In genomic region chr22:29520851-29521250, GRCh38 we compare ENCODE assay signal across 1 cellular context.
TF ChIP-seq lines count a peak whose summit lies in the region.

No MANE protein-coding gene starts in this region.

TF ChIP-seq in GM23338, 12 proteins besides CTCF, POLR2A, EP300 and RAD21:
- TF ChIP-seq, protein P1, sequence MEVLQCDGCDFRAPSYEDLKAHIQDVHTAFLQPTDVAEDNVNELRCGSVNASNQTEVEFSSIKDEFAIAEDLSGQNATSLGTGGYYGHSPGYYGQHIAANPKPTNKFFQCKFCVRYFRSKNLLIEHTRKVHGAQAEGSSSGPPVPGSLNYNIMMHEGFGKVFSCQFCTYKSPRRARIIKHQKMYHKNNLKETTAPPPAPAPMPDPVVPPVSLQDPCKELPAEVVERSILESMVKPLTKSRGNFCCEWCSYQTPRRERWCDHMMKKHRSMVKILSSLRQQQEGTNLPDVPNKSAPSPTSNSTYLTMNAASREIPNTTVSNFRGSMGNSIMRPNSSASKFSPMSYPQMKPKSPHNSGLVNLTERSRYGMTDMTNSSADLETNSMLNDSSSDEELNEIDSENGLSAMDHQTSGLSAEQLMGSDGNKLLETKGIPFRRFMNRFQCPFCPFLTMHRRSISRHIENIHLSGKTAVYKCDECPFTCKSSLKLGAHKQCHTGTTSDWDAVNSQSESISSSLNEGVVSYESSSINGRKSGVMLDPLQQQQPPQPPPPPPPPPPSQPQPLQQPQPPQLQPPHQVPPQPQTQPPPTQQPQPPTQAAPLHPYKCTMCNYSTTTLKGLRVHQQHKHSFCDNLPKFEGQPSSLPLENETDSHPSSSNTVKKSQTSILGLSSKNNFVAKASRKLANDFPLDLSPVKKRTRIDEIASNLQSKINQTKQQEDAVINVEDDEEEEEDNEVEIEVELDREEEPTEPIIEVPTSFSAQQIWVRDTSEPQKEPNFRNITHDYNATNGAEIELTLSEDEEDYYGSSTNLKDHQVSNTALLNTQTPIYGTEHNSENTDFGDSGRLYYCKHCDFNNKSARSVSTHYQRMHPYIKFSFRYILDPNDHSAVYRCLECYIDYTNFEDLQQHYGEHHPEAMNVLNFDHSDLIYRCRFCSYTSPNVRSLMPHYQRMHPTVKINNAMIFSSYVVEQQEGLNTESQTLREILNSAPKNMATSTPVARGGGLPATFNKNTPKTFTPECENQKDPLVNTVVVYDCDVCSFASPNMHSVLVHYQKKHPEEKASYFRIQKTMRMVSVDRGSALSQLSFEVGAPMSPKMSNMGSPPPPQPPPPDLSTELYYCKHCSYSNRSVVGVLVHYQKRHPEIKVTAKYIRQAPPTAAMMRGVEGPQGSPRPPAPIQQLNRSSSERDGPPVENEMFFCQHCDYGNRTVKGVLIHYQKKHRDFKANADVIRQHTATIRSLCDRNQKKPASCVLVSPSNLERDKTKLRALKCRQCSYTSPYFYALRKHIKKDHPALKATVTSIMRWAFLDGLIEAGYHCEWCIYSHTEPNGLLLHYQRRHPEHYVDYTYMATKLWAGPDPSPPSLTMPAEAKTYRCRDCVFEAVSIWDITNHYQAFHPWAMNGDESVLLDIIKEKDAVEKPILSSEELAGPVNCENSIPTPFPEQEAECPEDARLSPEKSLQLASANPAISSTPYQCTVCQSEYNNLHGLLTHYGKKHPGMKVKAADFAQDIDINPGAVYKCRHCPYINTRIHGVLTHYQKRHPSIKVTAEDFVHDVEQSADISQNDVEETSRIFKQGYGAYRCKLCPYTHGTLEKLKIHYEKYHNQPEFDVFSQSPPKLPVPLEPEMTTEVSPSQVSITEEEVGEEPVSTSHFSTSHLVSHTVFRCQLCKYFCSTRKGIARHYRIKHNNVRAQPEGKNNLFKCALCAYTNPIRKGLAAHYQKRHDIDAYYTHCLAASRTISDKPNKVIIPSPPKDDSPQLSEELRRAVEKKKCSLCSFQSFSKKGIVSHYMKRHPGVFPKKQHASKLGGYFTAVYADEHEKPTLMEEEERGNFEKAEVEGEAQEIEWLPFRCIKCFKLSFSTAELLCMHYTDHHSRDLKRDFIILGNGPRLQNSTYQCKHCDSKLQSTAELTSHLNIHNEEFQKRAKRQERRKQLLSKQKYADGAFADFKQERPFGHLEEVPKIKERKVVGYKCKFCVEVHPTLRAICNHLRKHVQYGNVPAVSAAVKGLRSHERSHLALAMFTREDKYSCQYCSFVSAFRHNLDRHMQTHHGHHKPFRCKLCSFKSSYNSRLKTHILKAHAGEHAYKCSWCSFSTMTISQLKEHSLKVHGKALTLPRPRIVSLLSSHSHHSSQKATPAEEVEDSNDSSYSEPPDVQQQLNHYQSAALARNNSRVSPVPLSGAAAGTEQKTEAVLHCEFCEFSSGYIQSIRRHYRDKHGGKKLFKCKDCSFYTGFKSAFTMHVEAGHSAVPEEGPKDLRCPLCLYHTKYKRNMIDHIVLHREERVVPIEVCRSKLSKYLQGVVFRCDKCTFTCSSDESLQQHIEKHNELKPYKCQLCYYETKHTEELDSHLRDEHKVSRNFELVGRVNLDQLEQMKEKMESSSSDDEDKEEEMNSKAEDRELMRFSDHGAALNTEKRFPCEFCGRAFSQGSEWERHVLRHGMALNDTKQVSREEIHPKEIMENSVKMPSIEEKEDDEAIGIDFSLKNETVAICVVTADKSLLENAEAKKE (CRISPR knock-in tag; IDR thresholded peaks at IDR 0.05): no peak
- TF ChIP-seq ZNF114 (CRISPR knock-in tag; IDR thresholded peaks at IDR 0.05): no peak
